In the genomic region with DNA sequence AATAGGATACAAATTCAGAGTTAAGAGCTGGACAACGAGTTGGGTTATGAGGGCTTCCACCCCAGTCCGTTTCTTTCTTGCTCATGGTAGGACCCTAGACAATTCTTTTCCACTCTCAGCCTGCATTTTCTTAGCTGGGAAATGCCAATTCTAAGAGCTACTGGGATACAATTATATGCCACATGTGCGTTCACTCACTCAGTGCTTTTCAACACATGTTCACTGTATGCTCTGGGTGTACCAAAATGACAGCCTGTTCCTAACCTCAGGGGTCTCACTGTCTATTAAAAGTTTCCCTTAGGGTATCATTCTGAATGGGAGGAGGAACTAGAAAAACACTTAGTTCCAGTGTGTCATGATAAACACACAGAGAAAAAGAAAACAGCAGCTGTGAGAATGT, we compare ENCODE assay signal across 32 cellular contexts. TPM values are rescaled to one million over a fixed set of nuclear protein-coding genes. Genes with fewer than 3 reads are reported as not detected.
"Had no signal": no experiment of that assay in that cellular context is flagged by ENCODE, and none has a peak within 500 bp of the region (broad histone marks: within the 10 kb centered on the region; RNA-seq: fewer than 3 reads in every experiment).

No MANE protein-coding gene starts in this region.

- H3K4me3 ChIP-seq: stomach, suprapubic skin, testis, thoracic aorta, thyroid gland, tibial artery, tibial nerve, transverse colon, upper lobe of left lung, upper lobe of right lung, uterus, vagina had no signal

- H3K27ac ChIP-seq: stomach, suprapubic skin, testis, thoracic aorta, thyroid gland, tibial artery, tibial nerve, transverse colon, upper lobe of left lung, upper lobe of right lung, uterus, vagina had no signal

- ATAC-seq: stimulated activated effector memory CD8-positive, alpha-beta T cell treated with anti-CD3 and anti-CD28 coated beads, Interleukin-12 subunit alpha, Interleukin-12 subunit beta, amount 100 ng/mL, for 72 hours; stimulated activated memory B cell treated with anti-CD40 and anti-IgM and Interleukin-4, amounts not matched to agents 10 μg/mL and 1 μg/mL and 100 μg/mL, for 72 hours; stimulated activated naive B cell treated with anti-CD40 and anti-IgM and Interleukin-4, amounts not matched to agents 10 μg/mL and 1 μg/mL and 100 μg/mL, for 72 hours; stimulated activated naive CD8-positive, alpha-beta T cell treated with anti-CD3 and anti-CD28 coated beads, Interleukin-15, amount 100 ng/mL, for 72 hours; stimulated activated naive CD8-positive, alpha-beta T cell treated with anti-CD3 and anti-CD28 coated beads, Interleukin-15, Interleukin-2, amounts not matched to agents 100 U/mL and 50 U/mL, for 24 hours; upper lobe of right lung had no signal

- H3K9me3 ChIP-seq: testis, thoracic aorta, thyroid gland, tibial artery, tibial nerve, upper lobe of left lung, upper lobe of right lung, uterus, vagina had no signal

- H3K4me1 ChIP-seq: stomach, suprapubic skin, testis, thyroid gland, tibial artery, tibial nerve, transverse colon, upper lobe of left lung, upper lobe of right lung, uterus, vagina had no signal

- H3K27me3 ChIP-seq: stomach, suprapubic skin, testis, thyroid gland, tibial artery, tibial nerve, transverse colon, upper lobe of left lung, upper lobe of right lung, uterus, vagina had no signal

- H3K36me3 ChIP-seq: stomach, suprapubic skin, thoracic aorta, thyroid gland, tibial artery, tibial nerve, transverse colon, upper lobe of left lung, upper lobe of right lung, uterus, vagina had no signal

- DNase-seq: stimulated activated CD4-positive, alpha-beta T cell treated with anti-CD3 and anti-CD28 coated beads, Interleukin-2, amount 100 ng/mL, for 48 hours; stimulated activated CD4-positive, alpha-beta T cell treated with anti-CD3 and anti-CD28 coated beads, Interleukin-4, amount 100 ng/mL, for 1 hour; stimulated activated CD4-positive, alpha-beta T cell treated with anti-CD3 and anti-CD28 coated beads, Interleukin-4, amount 100 ng/mL, for 24 hours; stimulated activated CD4-positive, alpha-beta T cell treated with anti-CD3 and anti-CD28 coated beads, Interleukin-4, amount 100 ng/mL, for 4 hours; stimulated activated CD8-positive, alpha-beta memory T cell treated with anti-CD3 and anti-CD28 coated beads, Interleukin-4, amount 100 ng/mL, for 48 hours; stimulated activated naive B cell treated with anti-CD40 and anti-IgM and Interleukin-4, amounts not matched to agents 10 μg/mL and 1 μg/mL and 100 μg/mL, for 72 hours; stimulated activated naive CD4-positive, alpha-beta T cell; stimulated activated naive CD4-positive, alpha-beta T cell treated with Interleukin-2 at 50 U/mL for 16 hours; stimulated activated naive CD8-positive, alpha-beta T cell treated with anti-CD3 and anti-CD28 coated beads, Interleukin-15, amount 100 ng/mL, for 72 hours; stimulated activated naive CD8-positive, alpha-beta T cell treated with anti-CD3 and anti-CD28 coated beads, Interleukin-15, Interleukin-2, amounts not matched to agents 100 U/mL and 50 U/mL, for 24 hours; stomach; substantia nigra; testis; thyroid gland; tibial artery; transverse colon; trophoblast cell; upper lobe of left lung; upper lobe of right lung; uterus had no signal

- FAIRE-seq: urothelium cell line had no signal

RNA-seq across cellular contexts. Expression of a gene that starts 0.5 kb away (rescaled TPM):
- total RNA-seq: stomach, subcutaneous adipose tissue, suprapubic skin, temporal lobe, testis, thoracic aorta, thyroid gland, tibial nerve, transverse colon, upper lobe of left lung, upper lobe of right lung, ureter, urinary bladder, uterus, vagina had no signal
- polyA plus RNA-seq: stomach, thymus, urinary bladder had no signal

RNA-seq across cellular contexts. Expression of a gene that starts 51.4 kb away (rescaled TPM):
- total RNA-seq: stomach, subcutaneous adipose tissue, suprapubic skin, temporal lobe, testis, thoracic aorta, thyroid gland, tibial nerve, transverse colon, upper lobe of left lung, upper lobe of right lung, ureter, urinary bladder, uterus, vagina had no signal
- polyA plus RNA-seq: stomach, thymus, urinary bladder had no signal
